ENCODE assay signal across 8 cellular contexts in genomic region chr19:40443131-40443929, GRCh38. TPM values are rescaled to one million over a fixed set of nuclear protein-coding genes. Genes with fewer than 3 reads are reported as not detected.
A peak's percentile ranks its signal among the peaks of the same experiment; 100 is the strongest.
DNase-seq lines count a peak whose midpoint lies in the region; ATAC-seq and TF ChIP-seq lines count a peak whose summit lies in the region.

No MANE protein-coding gene starts in this region.

- peak overlapping the region; percentile 97 for H3K9ac ChIP-seq in iPS-20b (ENCODE audit: low read depth, low read length)

- CTCF ChIA-PET in A673 (lab: Charles Lee), result interaction anchor here (0.6 to 1.6 kb wide), 3 partner anchors 21 to 159 kb away, joined by 3 to 7 read pairs (median 7); no protein-coding TSS in a partner anchor

- TF ChIP-seq POLR2A in breast epithelium (IDR thresholded peaks at IDR 0.05), result no peak

- BruUV-seq in A673 (replicated peaks; lab: Mats Ljungman, UMichigan), result TSS peak; percentile 91

- H3K36me3 ChIP-seq in A673 (ENCODE audit: insufficient read depth, low read length, poor library complexity, severe bottlenecking) (peaks cover 26% of the 10 kb centered on the region), breast epithelium (no peaks in the 10 kb centered on the region), iPS-20b (ENCODE audit: insufficient read depth, low read depth, low read length) (peaks cover 24% of the 10 kb centered on the region)

- H3K4me1 ChIP-seq in A673 (ENCODE audit: insufficient read depth, low read length, poor library complexity, severe bottlenecking) (peaks cover 22% of the 10 kb centered on the region), breast epithelium (peaks cover 0 to 20% of the 10 kb centered on the region in 2 donors), iPS-20b (ENCODE audit: insufficient read depth, low read length) (peaks cover 6% of the 10 kb centered on the region; the same call in 1 of the 2 replicates)

- DNase-seq in A673 (ENCODE audit: low spot score), result peak; percentile 100
- DNase-seq in NCI-H2196 (lab: John Stamatoyannopoulos, UW; ENCODE audit: unreplicated experiment), result peak; percentile 100
- peak; percentile 99 to 100 for DNase-seq in breast epithelium (ENCODE audit: low spot score in 2 of 2)

- POLR2A ChIA-PET in A673 (lab: Charles Lee; ENCODE audit: low non-redundant PET), result interaction anchor here (0.6 to 1.0 kb wide), 3 partner anchors 17 to 242 kb away, joined by 3 to 16 read pairs (median 3); partner anchors contain the start of gene SERTAD1

- TF ChIP-seq CTCF in A673 (conservative IDR thresholded peaks at IDR 0.05; ENCODE audit: low read depth, low read length), result no peak
- no peak for TF ChIP-seq CTCF in VCaP (conservative IDR thresholded peaks at IDR 0.05)
- TF ChIP-seq CTCF in breast epithelium (IDR thresholded peaks at IDR 0.05), result no peak

- H3K4me3 ChIP-seq in A673 (ENCODE audit: low read depth, low read length, poor library complexity, severe bottlenecking) (peak overlapping the region; percentile 82), breast epithelium (peak overlapping the region; percentile 90 to 95 (median 94)), iPS-20b (ENCODE audit: low read length) (peak overlapping the region; percentile 94), skin epidermis (peak overlapping the region; percentile 73 to 96 (median 94))

- peak overlapping the region; percentile 96 for H3K27ac ChIP-seq in A673 (ENCODE audit: low read depth, low read length, poor library complexity, severe bottlenecking)
- peak overlapping the region; percentile 94 for H3K27ac ChIP-seq in VCaP
- peak overlapping the region; percentile 98 to 99 for H3K27ac ChIP-seq in breast epithelium
- peak overlapping the region; percentile 97 for H3K27ac ChIP-seq in iPS-20b (ENCODE audit: low read length)
- H3K27ac ChIP-seq in skin epidermis, result peak overlapping the region; percentile 28 to 99 (median 92)

- H3K27me3 ChIP-seq in A673 (replicated peaks; ENCODE audit: insufficient read depth, low read depth, low read length, poor library complexity) (no peaks in the 10 kb centered on the region), breast epithelium (no peaks in the 10 kb centered on the region), iPS-20b (ENCODE audit: insufficient read depth, low read length) (no peaks in the 10 kb centered on the region)

- intact Hi-C loops in A673 (cut with micrococcal nuclease; ENCODE audit: unreplicated experiment) (loop anchor here (5.0 kb wide), 2 partner anchors 141 to 159 kb away; partner anchors contain the start of gene LTBP4), breast epithelium (cut with DNase I; ENCODE audit: low total_unique reads) (no loop called here)

- ATAC-seq in GM18867 (IDR thresholded peaks at IDR 0.05; ENCODE audit: unreplicated experiment) (peak; percentile 67), HG03108 (IDR thresholded peaks at IDR 0.05; ENCODE audit: unreplicated experiment) (peak; percentile 72)

- H3K9me3 ChIP-seq in A673 (ENCODE audit: low read depth, low read length, poor library complexity, severe bottlenecking), result no peaks in the 10 kb centered on the region
- no peaks in the 10 kb centered on the region for H3K9me3 ChIP-seq in breast epithelium
- H3K9me3 ChIP-seq in iPS-20b (ENCODE audit: insufficient read depth, low read depth, low read length), result no peaks in the 10 kb centered on the region

RNA-seq across cellular contexts. Expression of gene SERTAD3, which starts 0.8 kb away (rescaled TPM):
- total RNA-seq in A673 (2021) (26.3 and 28.7 TPM in 2 replicates), breast epithelium (10 to 100 TPM; 17.3 to 28.1 (median 25.2) TPM)

RNA-seq across cellular contexts. Expression of gene SERTAD1, which starts 17.5 kb away (rescaled TPM):
- total RNA-seq in A673 (2021) (9.6 and 16.5 TPM in 2 replicates), breast epithelium (10 to 100 TPM; 10.4 to 25.3 (median 18.0) TPM)

RNA-seq across cellular contexts. Expression of gene BLVRB, which starts 22.2 kb away (rescaled TPM):
- total RNA-seq in A673 (2021) (36.1 and 48.2 TPM in 2 replicates), breast epithelium (100 to 1,000 TPM; 206 to 322 (median 284) TPM)

RNA-seq across cellular contexts. Expression of gene SPTBN4, which starts 23.5 kb away (rescaled TPM):
- 0.43 and 0.94 TPM in 2 replicates for total RNA-seq in A673 (2021)
- 1 to 10 TPM; 1.3 to 1.6 (median 1.6) TPM for total RNA-seq in breast epithelium

RNA-seq across cellular contexts. Expression of gene PRX, which starts 30.2 kb away (rescaled TPM):
- 2.5 and 3.9 TPM in 2 replicates for total RNA-seq in A673 (2021)
- 1 to 10 TPM; 2.7 to 9.1 (median 5.2) TPM for total RNA-seq in breast epithelium

Comparison
In these comparisons a context has a peak if more than half of its experiments do, and no peak if none do; other contexts are left out.
1. Peak in every context shown above with its lines: DNase-seq, ATAC-seq, H3K4me3 ChIP-seq and H3K27ac ChIP-seq.